Comparison of ENCODE assay signal across 24 cellular contexts in the genomic region with DNA sequence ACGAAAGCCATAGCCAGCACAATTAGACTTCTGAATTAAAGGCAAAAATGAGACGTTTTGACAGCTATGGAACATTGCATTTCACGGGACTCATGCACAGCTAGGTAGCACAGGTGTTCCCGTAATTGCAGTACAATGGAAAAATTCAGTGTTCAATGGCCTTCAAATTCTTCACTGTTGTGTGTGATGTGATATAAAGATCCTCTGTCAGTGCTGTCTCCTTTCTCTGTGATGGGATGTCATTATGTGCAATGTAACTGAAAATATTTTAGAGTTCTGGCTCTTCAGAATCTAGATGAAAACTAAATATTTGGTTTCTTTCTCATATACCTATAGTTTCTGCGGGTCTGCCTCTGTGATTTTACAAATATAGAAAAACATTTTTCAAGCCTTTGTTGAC.
"Had no signal": no experiment of that assay in that cellular context is flagged by ENCODE, and none has a peak within 500 bp of the region (broad histone marks: within the 10 kb centered on the region; RNA-seq: fewer than 3 reads in every experiment).

No MANE protein-coding gene starts in this region.

- H3K4me3 ChIP-seq: colonic mucosa, coronary artery, dorsolateral prefrontal cortex, esophagus muscularis mucosa, esophagus squamous epithelium, gastrocnemius medialis, gastroesophageal sphincter, heart left ventricle, heart right ventricle had no signal

- H3K9me3 Mint-ChIP-seq: effector memory CD8-positive, alpha-beta T cell had no signal

- H3K27ac ChIP-seq: colonic mucosa, coronary artery, dorsolateral prefrontal cortex, epithelial cell of prostate, esophagus muscularis mucosa, esophagus squamous epithelium, foreskin keratinocyte, gastrocnemius medialis, gastroesophageal sphincter, heart left ventricle, heart right ventricle had no signal

- H3K4me3 Mint-ChIP-seq: dendritic cell treated with granulocyte-macrophage colony-stimulating factor and Interleukin-4, amounts not matched to agents 40 ng/mL and 50 ng/mL, for 4 days; effector memory CD8-positive, alpha-beta T cell; endodermal cell had no signal

- H3K27ac Mint-ChIP-seq: dendritic cell treated with granulocyte-macrophage colony-stimulating factor and Interleukin-4, amounts not matched to agents 40 ng/mL and 50 ng/mL, for 4 days; effector memory CD8-positive, alpha-beta T cell; endodermal cell had no signal

- H3K4me1 Mint-ChIP-seq: endodermal cell had no signal

- H3K27me3 Mint-ChIP-seq: effector memory CD8-positive, alpha-beta T cell had no signal

- DNase-seq: colonic mucosa; cortex of kidney; dermis blood vessel endothelial cell; dorsolateral prefrontal cortex; effector CD4-positive, alpha-beta T cell; effector memory CD4-positive, alpha-beta T cell; effector memory CD8-positive, alpha-beta T cell; endodermal cell; erythroblast; esophagus squamous epithelium; foreskin fibroblast; foreskin keratinocyte; foreskin melanocyte; gastrocnemius medialis; glutamatergic neuron; head of caudate nucleus; heart left ventricle; heart right ventricle had no signal

- H3K9me3 ChIP-seq: colonic mucosa, esophagus muscularis mucosa, esophagus squamous epithelium, gastrocnemius medialis, gastroesophageal sphincter, heart left ventricle, heart right ventricle had no signal

- H3K36me3 ChIP-seq: colonic mucosa, esophagus muscularis mucosa, esophagus squamous epithelium, gastrocnemius medialis, gastroesophageal sphincter, heart left ventricle, heart right ventricle had no signal

- ATAC-seq: effector memory CD8-positive, alpha-beta T cell; esophagus mucosa; foreskin keratinocyte; gastrocnemius medialis; gastroesophageal sphincter; heart left ventricle; heart right ventricle had no signal

- H3K27me3 ChIP-seq: colonic mucosa, dorsolateral prefrontal cortex, esophagus muscularis mucosa, esophagus squamous epithelium, foreskin keratinocyte, gastrocnemius medialis, gastroesophageal sphincter, heart left ventricle, heart right ventricle had no signal
